Comparison of ENCODE assay signal across 8 cellular contexts in the genomic region with DNA sequence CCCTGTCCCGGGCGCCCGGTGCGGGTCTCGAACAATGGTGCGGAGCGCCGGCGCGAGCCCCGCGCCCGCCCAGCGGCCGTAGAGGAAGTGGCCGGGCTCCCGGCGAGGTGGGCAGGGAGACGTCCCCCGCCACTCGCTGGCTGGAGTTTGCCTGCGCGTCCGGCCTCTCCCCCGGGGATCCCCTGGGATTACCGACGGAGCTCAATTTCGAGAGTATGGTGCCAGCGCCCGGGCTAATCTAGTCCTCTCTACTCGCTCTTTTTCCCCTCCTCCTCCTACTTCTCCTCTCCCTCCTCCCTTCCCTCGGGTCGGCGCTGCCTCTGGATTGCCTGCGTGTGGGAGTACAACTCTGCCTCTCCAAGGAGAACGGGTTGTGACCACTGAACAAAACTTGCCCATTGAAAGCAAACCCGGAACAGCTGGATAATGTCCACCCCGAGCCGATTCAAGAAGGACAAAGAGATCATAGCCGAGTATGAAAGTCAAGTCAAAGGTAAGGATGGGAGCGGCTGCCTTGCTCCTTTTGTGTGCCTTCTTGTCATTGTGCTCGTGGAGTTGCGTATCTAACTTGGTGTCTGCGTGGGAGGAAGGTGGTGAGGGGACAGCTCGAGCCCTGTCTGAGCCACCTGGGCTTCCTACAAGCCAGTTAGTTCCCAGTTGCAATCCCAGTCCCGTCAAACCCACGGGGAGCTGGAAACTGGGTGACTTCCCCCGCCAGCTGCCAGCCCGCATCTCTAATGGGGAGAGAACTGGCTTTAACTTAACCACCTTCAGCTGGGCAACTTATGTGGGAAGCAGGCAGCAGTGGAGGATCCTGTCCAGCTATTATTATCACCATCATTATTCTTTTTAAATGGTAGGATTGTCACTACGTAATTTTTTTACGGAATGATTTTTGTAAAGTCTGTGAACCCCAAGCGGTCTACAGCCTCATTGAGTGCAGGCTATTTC. TPM values are rescaled to one million over a fixed set of nuclear protein-coding genes. Genes with fewer than 3 reads are reported as not detected.
DNase-seq lines count a peak whose midpoint lies in the region; ATAC-seq and TF ChIP-seq lines count a peak whose summit lies in the region.

A gene (plus strand): TSS at position 310 of the 951 bp plus-strand sequence. CDS start 117 bp downstream, at position 427.

- no peak for TF ChIP-seq POLR2A in suprapubic skin (IDR thresholded peaks at IDR 0.05)

- peak within 1 kb of the TSS; percentile 84 for H2BK5ac ChIP-seq in mesenchymal stem cell (ENCODE audit: low read depth, low read length, poor library complexity, severe bottlenecking)

- H3K4me1 ChIP-seq in mesenchymal stem cell (ENCODE audit: control insufficient read depth, insufficient read depth, low read depth, low read length) (peaks cover 5% of the 10 kb centered on the region), suprapubic skin (peaks cover 20% of the 10 kb centered on the region)

- peak within 1 kb of the TSS; percentile 98 for H2BK120ac ChIP-seq in mesenchymal stem cell (ENCODE audit: low read depth, low read length)

- H3K14ac ChIP-seq in mesenchymal stem cell (ENCODE audit: low read length in 2 of 2) = peak within 1 kb of the TSS; percentile 66 to 96

- WGBS in mesenchymal stem cell = under 1% methylated on average over 52 of the region's 52 CpGs
- 4% methylated on average over 47 of the region's 52 CpGs for WGBS in suprapubic skin

- peak within 1 kb of the TSS; percentile 100 for H3K9ac ChIP-seq in mesenchymal stem cell (ENCODE audit: low read length)

- H2AFZ ChIP-seq in mesenchymal stem cell (ENCODE audit: low read depth, low read length) = peak within 1 kb of the TSS; percentile 81

- peak within 1 kb of the TSS; percentile 95 to 97 for H3K18ac ChIP-seq in mesenchymal stem cell (ENCODE audit: low read depth in 1 of 2, low read length in 2 of 2)

- TF ChIP-seq CTCF in epithelial cell of esophagus (IDR thresholded peaks at IDR 0.05; ENCODE audit: insufficient read depth, low read depth, low read length, missing control alignments) (no peak), suprapubic skin (IDR thresholded peaks at IDR 0.05) (no peak)

- H2BK15ac ChIP-seq in mesenchymal stem cell (ENCODE audit: low read depth, poor library complexity, severe bottlenecking) = peak within 1 kb of the TSS; percentile 96

- H3K36me3 ChIP-seq in mesenchymal stem cell (ENCODE audit: control insufficient read depth in 1 of 2, insufficient read depth in 2 of 2, low read depth in 1 of 2, low read length in 2 of 2) (peaks cover 0 to 7% of the 10 kb centered on the region in 2 experiments), suprapubic skin (no peaks in the 10 kb centered on the region)

- peak; percentile 28 for ATAC-seq in GM21528 (IDR thresholded peaks at IDR 0.05; ENCODE audit: low FRiP score, unreplicated experiment)

- H3K27ac ChIP-seq in mesenchymal stem cell (ENCODE audit: low read length, poor library complexity, severe bottlenecking) (peak within 1 kb of the TSS; percentile 66), suprapubic skin (peak within 1 kb of the TSS; percentile 92)

- H3K79me1 ChIP-seq in mesenchymal stem cell (replicated peaks; ENCODE audit: low read length, poor library complexity, severe bottlenecking) = no peaks in the 10 kb centered on the region

- DNase-seq in DMS153 (lab: John Stamatoyannopoulos, UW) = peak; percentile 17
- peak; percentile 79 for DNase-seq in LHCN-M2 (ENCODE audit: low read depth)
- DNase-seq in SW480 (ENCODE audit: low spot score) = peak; percentile 48
- peak; percentile 56 for DNase-seq in epithelial cell of esophagus (ENCODE audit: low read depth)
- peak; percentile 81 for DNase-seq in mesenchymal stem cell
- peak; percentile 83 to 91 for DNase-seq in suprapubic skin (ENCODE audit: low spot score in 2 of 2)
- DNase-seq in activated CD4-positive, alpha-beta T cell treated with anti-CD3 and anti-CD28 coated beads, Interleukin-2, amount 50 U/mL, for 4 hours = no peak

- H3K9me3 ChIP-seq in mesenchymal stem cell (ENCODE audit: control insufficient read depth, low read length) (no peaks in the 10 kb centered on the region), suprapubic skin (no peaks in the 10 kb centered on the region)

- H2AK5ac ChIP-seq in mesenchymal stem cell (ENCODE audit: low read length, severe bottlenecking) = no peak within 1 kb of the TSS

- peak within 1 kb of the TSS; percentile 97 for H4K91ac ChIP-seq in mesenchymal stem cell (ENCODE audit: low read length)

- peak within 1 kb of the TSS; percentile 91 for H3K4me2 ChIP-seq in mesenchymal stem cell (ENCODE audit: low read length, poor library complexity, severe bottlenecking)

- H2BK12ac ChIP-seq in mesenchymal stem cell (ENCODE audit: low read length in 2 of 2) = peak within 1 kb of the TSS; percentile 78 to 89

- peak within 1 kb of the TSS; percentile 72 to 98 for H3K4ac ChIP-seq in mesenchymal stem cell (ENCODE audit: low read depth in 1 of 2, low read length in 2 of 2)

- TF ChIP-seq EP300 in suprapubic skin (IDR thresholded peaks at IDR 0.05) = no peak

- H3K4me3 ChIP-seq in epithelial cell of esophagus (ENCODE audit: low read length) = peak within 1 kb of the TSS; percentile 66
- peak within 1 kb of the TSS; percentile 90 to 100 for H3K4me3 ChIP-seq in mesenchymal stem cell (ENCODE audit: insufficient read depth in 1 of 2, low read depth in 1 of 2, low read length in 2 of 2)
- peak within 1 kb of the TSS; percentile 77 for H3K4me3 ChIP-seq in suprapubic skin

- no peaks in the 10 kb centered on the region for H3K27me3 ChIP-seq in mesenchymal stem cell (ENCODE audit: control insufficient read depth in 1 of 2, insufficient read depth in 1 of 2, low read length in 2 of 2)
- H3K27me3 ChIP-seq in suprapubic skin = no peaks in the 10 kb centered on the region

- H3K23ac ChIP-seq in mesenchymal stem cell (ENCODE audit: low read length in 2 of 2) = peak within 1 kb of the TSS; percentile 29 to 86

- peak within 1 kb of the TSS; percentile 92 for H4K8ac ChIP-seq in mesenchymal stem cell (ENCODE audit: low read length)

RNA-seq across cellular contexts. Expression of the gene that starts here (rescaled TPM):
- 3.7 and 4.2 TPM in 2 replicates for total RNA-seq in LHCN-M2 (2014; rRNA removed)
- 4.3 TPM for polyA plus RNA-seq in LHCN-M2 (2012)
- polyA plus RNA-seq in mesenchymal stem cell (2013, experiment 1 of 2) = 10.1 TPM
- polyA plus RNA-seq in mesenchymal stem cell (2013, experiment 2 of 2) = 9.9 TPM
- 10 to 100 TPM in 2 of 4 donors, 1 to 10 TPM in 2; 8.4 to 10.9 (median 9.8) TPM for total RNA-seq in suprapubic skin

Comparison
In these comparisons a context has a peak if more than half of its experiments do, and no peak if none do; other contexts are left out.
1. DNase-seq: peak in DMS153 (single experiment), LHCN-M2 (single experiment), SW480 (single experiment), epithelial cell of esophagus (single experiment), mesenchymal stem cell (single experiment) and suprapubic skin (2 of 2); none in activated CD4-positive, alpha-beta T cell treated with anti-CD3 and anti-CD28 coated beads, Interleukin-2, amount 50 U/mL, for 4 hours (0 of 2).
2. Peak in every context shown above with its lines, with median percentiles within 50 percentile points of each other: H3K4me3 ChIP-seq.